ENCODE assay signal across 21 cellular contexts in genomic region chr5:176500511-176500910, GRCh38. TPM values are rescaled to one million over a fixed set of nuclear protein-coding genes. Genes with fewer than 3 reads are reported as not detected.
A peak's percentile ranks its signal among the peaks of the same experiment; 100 is the strongest.
DNase-seq lines count a peak whose midpoint lies in the region; ATAC-seq and TF ChIP-seq lines count a peak whose summit lies in the region.
"Had no signal": no experiment of that assay in that cellular context is flagged by ENCODE, and none has a peak within 500 bp of the region (broad histone marks: within the 10 kb centered on the region; RNA-seq: fewer than 3 reads in every experiment).

No MANE protein-coding gene starts in this region.

- no peak overlapping the region for H2BK120ac ChIP-seq in mesenchymal stem cell (ENCODE audit: low read depth, low read length)

- H2AFZ ChIP-seq in HCT116 (ENCODE audit: low read depth, low read length, poor library complexity, severe bottlenecking) (no peak overlapping the region), mesenchymal stem cell (ENCODE audit: low read depth, low read length) (no peak overlapping the region)

- no peak overlapping the region for H4K8ac ChIP-seq in mesenchymal stem cell (ENCODE audit: low read length)

- TSS peak; percentile 7 for BruUV-seq in HCT116 (replicated peaks; lab: Mats Ljungman, UMichigan)

- H3K4me3 ChIP-seq in AG10803 (ENCODE audit: low read length) (no peak overlapping the region), HCT116 (replicated peaks in 1 of 2; ENCODE audit: low read depth in 1 of 2, low read length in 2 of 2) (no peak overlapping the region), mesenchymal stem cell (ENCODE audit: insufficient read depth in 1 of 2, low read depth in 1 of 2, low read length in 2 of 2) (no peak overlapping the region), dorsolateral prefrontal cortex (no peak overlapping the region)
- H3K4me3 ChIP-seq: Peyer's patch, SJSA1 had no signal

- H3K79me1 ChIP-seq in mesenchymal stem cell (replicated peaks; ENCODE audit: low read length, poor library complexity, severe bottlenecking) = peaks cover 22% of the 10 kb centered on the region

- H3K18ac ChIP-seq in mesenchymal stem cell (ENCODE audit: low read depth in 1 of 2, low read length in 2 of 2) = no peak overlapping the region

- H3K4me1 ChIP-seq in HCT116 (ENCODE audit: control insufficient read depth in 1 of 2, insufficient read depth in 2 of 2, low read length in 2 of 2) (peaks cover 0 to 10% of the 10 kb centered on the region in 2 experiments; a peak in 2 of 4 replicates), mesenchymal stem cell (ENCODE audit: control insufficient read depth, insufficient read depth, low read depth, low read length) (peaks cover 1% of the 10 kb centered on the region)
- H3K4me1 ChIP-seq: Peyer's patch had no signal

- no peak overlapping the region for H3K14ac ChIP-seq in mesenchymal stem cell (ENCODE audit: low read length in 2 of 2)

- no peaks in the 10 kb centered on the region for H4K20me1 ChIP-seq in HCT116 (ENCODE audit: insufficient read depth)

- no peak for TF ChIP-seq POLR2A in HCT116 (IDR thresholded peaks at IDR 0.05; ENCODE audit: borderline replicate concordance, extremely low read depth, insufficient read depth, insufficient read length)

- POLR2A ChIA-PET in HCT116 (lab: Charles Lee) = no interaction called here

- H3K36me3 ChIP-seq in HCT116 (ENCODE audit: control insufficient read depth in 1 of 2, insufficient read depth in 2 of 2, low read length in 2 of 2) = peaks cover 35 to 50% of the 10 kb centered on the region in 2 experiments
- H3K36me3 ChIP-seq in mesenchymal stem cell (ENCODE audit: control insufficient read depth in 1 of 2, insufficient read depth in 2 of 2, low read depth in 1 of 2, low read length in 2 of 2) = peaks cover 47 to 79% of the 10 kb centered on the region in 2 experiments

- no peak overlapping the region for H3K27ac ChIP-seq in HCT116 (ENCODE audit: low read depth, low read length)
- H3K27ac ChIP-seq in epithelial cell of prostate = peak overlapping the region; percentile 52
- H3K27ac ChIP-seq in mesenchymal stem cell (ENCODE audit: low read length, poor library complexity, severe bottlenecking) = no peak overlapping the region
- H3K27ac ChIP-seq in dorsolateral prefrontal cortex = no peak overlapping the region
- H3K27ac ChIP-seq: Peyer's patch, SJSA1 had no signal

- peak; percentile 9 for DNase-seq in AG10803 (ENCODE audit: low read depth)
- no peak for DNase-seq in HCT116 (ENCODE audit: low read depth, low spot score)
- no peak for DNase-seq in epithelial cell of prostate (ENCODE audit: low read depth, low spot score)
- DNase-seq in mesenchymal stem cell = no peak
- DNase-seq in AG08395 (ENCODE audit: low spot score) = no peak
- no peak for DNase-seq in dorsolateral prefrontal cortex
- DNase-seq in activated effector memory CD4-positive, alpha-beta T cell treated with Interleukin-2 at 50 U/mL for 16 hours = no peak
- DNase-seq: DMS53, EL, H9, Kasumi-1, NCI-H1417, NCI-H1694 treated with DMSO at 0.1 percent for 48 hours, NCI-H2081 treated with DMSO at 0.1 percent for 48 hours, NCI-H2171 treated with DMSO at 0.1 percent for 48 hours, NCI-H446, NCI-H526, Peyer's patch had no signal

- ATAC-seq in HCT116 = no peak
- ATAC-seq: Right ventricle myocardium inferior had no signal

- no peaks in the 10 kb centered on the region for H3K9me3 ChIP-seq in HCT116 (ENCODE audit: control insufficient read depth in 1 of 2, insufficient read depth in 1 of 2, low read depth in 1 of 2, low read length in 2 of 2)
- no peaks in the 10 kb centered on the region for H3K9me3 ChIP-seq in mesenchymal stem cell (ENCODE audit: control insufficient read depth, low read length)
- H3K9me3 ChIP-seq: Peyer's patch, SJSA1 had no signal

- RAD21 ChIA-PET in HCT116 (lab: Charles Lee; ENCODE audit: low non-redundant PET in 1 of 2, low total read pairs in 2 of 2, uncharacterized antibody in 2 of 2, unreplicated experiment in 2 of 2) = no interaction called here

- no peak overlapping the region for H2BK5ac ChIP-seq in mesenchymal stem cell (ENCODE audit: low read depth, low read length, poor library complexity, severe bottlenecking)

- TF ChIP-seq CTCF in AG10803 (conservative IDR thresholded peaks at IDR 0.05; ENCODE audit: low read length) = no peak
- no peak for TF ChIP-seq CTCF in HCT116 (IDR thresholded peaks at IDR 0.05 in 2 of 3, conservative IDR thresholded peaks at IDR 0.05 in 1 of 3; ENCODE audit: borderline replicate concordance in 1 of 3, insufficient read depth in 1 of 3, low read depth in 2 of 3, low read length in 2 of 3)
- TF ChIP-seq CTCF in dorsolateral prefrontal cortex (IDR thresholded peaks at IDR 0.05 in 54 of 56, conservative IDR thresholded peaks at IDR 0.05 in 2 of 56; ENCODE audit: low read depth in 1 of 56, partially characterized antibody in 56 of 56) = no peak

- H3K9me2 ChIP-seq in HCT116 (ENCODE audit: insufficient read depth) = no peaks in the 10 kb centered on the region

- no peak overlapping the region for H3K4ac ChIP-seq in mesenchymal stem cell (ENCODE audit: low read depth in 1 of 2, low read length in 2 of 2)

- CTCF ChIA-PET in HCT116 (lab: Charles Lee) = no interaction called here

- no peaks in the 10 kb centered on the region for H3K79me2 ChIP-seq in HCT116 (ENCODE audit: insufficient read depth, low read length)

- H2AK5ac ChIP-seq in mesenchymal stem cell (ENCODE audit: low read length, severe bottlenecking) = no peak overlapping the region

- no peaks in the 10 kb centered on the region for H3K27me3 ChIP-seq in HCT116 (ENCODE audit: insufficient read depth, low read length)
- H3K27me3 ChIP-seq in mesenchymal stem cell (ENCODE audit: control insufficient read depth in 1 of 2, insufficient read depth in 1 of 2, low read length in 2 of 2) = no peaks in the 10 kb centered on the region
- H3K27me3 ChIP-seq in dorsolateral prefrontal cortex = no peaks in the 10 kb centered on the region
- H3K27me3 ChIP-seq: Peyer's patch, SJSA1 had no signal

- TF ChIP-seq RAD21 in HCT116 (IDR thresholded peaks at IDR 0.05; ENCODE audit: low read depth) = no peak

- WGBS in mesenchymal stem cell = 93% methylated on average over 3 of the region's 3 CpGs

- no peak overlapping the region for H3K23ac ChIP-seq in mesenchymal stem cell (ENCODE audit: low read length in 2 of 2)

- H3K9ac ChIP-seq in HCT116 (ENCODE audit: low read length) (no peak overlapping the region), mesenchymal stem cell (ENCODE audit: low read length) (peak overlapping the region; percentile 46)

- no peak overlapping the region for H3K4me2 ChIP-seq in HCT116 (ENCODE audit: low read length)
- H3K4me2 ChIP-seq in mesenchymal stem cell (ENCODE audit: low read length, poor library complexity, severe bottlenecking) = no peak overlapping the region

- no peak overlapping the region for H4K91ac ChIP-seq in mesenchymal stem cell (ENCODE audit: low read length)

- H2BK15ac ChIP-seq in mesenchymal stem cell (ENCODE audit: low read depth, poor library complexity, severe bottlenecking) = no peak overlapping the region

- intact Hi-C loops in HCT116 (cut with micrococcal nuclease) = no loop called here
- intact Hi-C loops in dorsolateral prefrontal cortex (cut with DNase I) = no loop called here

- H2BK12ac ChIP-seq in mesenchymal stem cell (ENCODE audit: low read length in 2 of 2) = no peak overlapping the region

TF ChIP-seq in HCT116, 20 proteins besides CTCF, POLR2A, EP300 and RAD21:
- TF ChIP-seq ZNF274 (IDR thresholded peaks at IDR 0.05; ENCODE audit: low read depth, low read length) = no peak
- no peak for TF ChIP-seq EGR1 (IDR thresholded peaks at IDR 0.05; ENCODE audit: low read depth)

RNA-seq across cellular contexts. Expression of gene RNF44, which starts 36.7 kb away (rescaled TPM):
- 58.4 TPM for total RNA-seq in HCT116 (2021; ENCODE audit: unreplicated experiment)
- 37.5 and 46.6 TPM in 2 replicates for polyA plus RNA-seq in HCT116 (2012)
- polyA plus RNA-seq in mesenchymal stem cell (2013, experiment 1 of 2) = 19.2 TPM
- polyA plus RNA-seq in mesenchymal stem cell (2013, experiment 2 of 2) = 17.6 TPM
- total RNA-seq in dorsolateral prefrontal cortex = 10 to 100 TPM; 47.3 to 95.7 (median 68.5) TPM

RNA-seq across cellular contexts. Expression of gene CDHR2, which starts 48.6 kb away (rescaled TPM):
- total RNA-seq in HCT116 (2021; ENCODE audit: unreplicated experiment) (0.10 TPM), dorsolateral prefrontal cortex (1 to 10 TPM in 116 of 120 experiments, under 1 TPM in 4; 0.58 to 7.9 (median 2.4) TPM)
- polyA plus RNA-seq in HCT116 (2012) = 0.32 and 0.48 TPM in 2 replicates
- 0.01 TPM for polyA plus RNA-seq in mesenchymal stem cell (2013, experiment 1 of 2)
- polyA plus RNA-seq in mesenchymal stem cell (2013, experiment 2 of 2) = not detected
- total RNA-seq: SJSA1 had no signal
- polyA plus RNA-seq: CD14-positive monocyte had no signal

RNA-seq across cellular contexts. Expression of gene FAF2, which starts 52.3 kb away (rescaled TPM):
- 51.9 TPM for total RNA-seq in HCT116 (2021; ENCODE audit: unreplicated experiment)
- 26.8 and 31.6 TPM in 2 replicates for polyA plus RNA-seq in HCT116 (2012)
- 45.1 TPM for polyA plus RNA-seq in mesenchymal stem cell (2013, experiment 1 of 2)
- 44.4 TPM for polyA plus RNA-seq in mesenchymal stem cell (2013, experiment 2 of 2)
- total RNA-seq in dorsolateral prefrontal cortex = 10 to 100 TPM; 23.5 to 42.0 (median 33.9) TPM
